In genomic region chr3:188956839-188957489, GRCh38 we compare ENCODE assay signal across 9 cellular contexts.
DNase-seq lines count a peak whose midpoint lies in the region; ATAC-seq, FAIRE-seq and TF ChIP-seq lines count a peak whose summit lies in the region.
"Had no signal": no experiment of that assay in that cellular context is flagged by ENCODE, and none has a peak within 500 bp of the region (broad histone marks: within the 10 kb centered on the region; RNA-seq: fewer than 3 reads in every experiment).

No MANE protein-coding gene starts in this region.

- H3K4me3 ChIP-seq in GM12878 = no peak overlapping the region

- CTCF ChIA-PET in GM10248 (lab: Yijun Ruan, JAX) = interaction anchor here (0.8 to 18.6 kb wide), 12 partner anchors 12 to 1240 kb away, joined by 3 to 530 read pairs (median 4); partner anchors contain the start of gene BCL6
- CTCF ChIA-PET in GM12878 (lab: Yijun Ruan, JAX) = interaction anchor here (0.7 to 13.8 kb wide), 7 partner anchors 13 to 1220 kb away, joined by 3 to 437 read pairs (median 30); partner anchors contain the start of gene BCL6

- POLR2A ChIA-PET in GM10248 (lab: Yijun Ruan, JAX) (no interaction called here), GM12878 (lab: Charles Lee) (no interaction called here)

- H3K27me3 Mint-ChIP-seq in type B pancreatic cell = peaks cover 3% of the 10 kb centered on the region

- H4K20me1 ChIP-seq in GM12878 (ENCODE audit: control insufficient read depth, insufficient read depth) = no peaks in the 10 kb centered on the region

- no peaks in the 10 kb centered on the region for H3K4me1 Mint-ChIP-seq in type B pancreatic cell (ENCODE audit: unreplicated experiment)

- RAD21 ChIA-PET in GM12878 (lab: Charles Lee; ENCODE audit: unreplicated experiment) = interaction anchor here (1.1 to 5.6 kb wide), 3 partner anchors 1211 to 1219 kb away, joined by 4 to 130 read pairs (median 9); partner anchors contain the start of gene BCL6

- DNase-seq in ACHN (peak; percentile 63), GM10248 (ENCODE audit: extremely low spot score) (no peak), NCI-H2196 (lab: John Stamatoyannopoulos, UW; ENCODE audit: unreplicated experiment) (peak; percentile 80), GM12878 (ENCODE audit: low read depth, low spot score) (no peak), iris pigment epithelial cell (ENCODE audit: low read depth) (peak; percentile 76), type B pancreatic cell (ENCODE audit: extremely low spot score, unreplicated experiment) (no peak)

- no peaks in the 10 kb centered on the region for H3K36me3 Mint-ChIP-seq in type B pancreatic cell

- TF ChIP-seq CTCF in GM10248 (IDR thresholded peaks at IDR 0.05; ENCODE audit: control extremely low read depth, extremely low read depth, low read depth, missing control alignments) = peak; percentile 70
- peak; percentile 42 to 58 (median 48) for TF ChIP-seq CTCF in GM12878 (IDR thresholded peaks at IDR 0.05 in 2 of 3, conservative IDR thresholded peaks at IDR 0.05 in 1 of 3; ENCODE audit: control insufficient read depth in 2 of 3, extremely low read depth in 1 of 3, insufficient read depth in 1 of 3, low read depth in 3 of 3, low read length in 3 of 3)
- peak; percentile 89 for TF ChIP-seq CTCF in type B pancreatic cell (conservative IDR thresholded peaks at IDR 0.05)

- in situ Hi-C loops in ACHN (cut with HindIII; ENCODE audit: low pct_ligation_motif_present, low pct_unique_long_range_greater_than_20kb, low sequenced_read_pairs) = loop anchor here (5.0 kb wide), 1 partner anchor 1215 kb away; no protein-coding TSS in a partner anchor
- in situ Hi-C loops in GM12878 (cut with MboI) = no loop called here

- no peak for FAIRE-seq in GM12878 (lab: Jason Lieb, UNC)
- FAIRE-seq: colon had no signal

- H3K9me3 ChIP-seq in GM12878 (replicated peaks; ENCODE audit: control insufficient read depth, insufficient read depth, low read length) = no peaks in the 10 kb centered on the region

- peaks cover 0 to 2% of the 10 kb centered on the region in 2 experiments; a peak in 1 of 4 replicates for H3K27me3 ChIP-seq in GM12878 (replicated peaks in 1 of 2; ENCODE audit: control insufficient read depth in 2 of 2, insufficient read depth in 2 of 2, low read length in 1 of 2)

- no peak overlapping the region for H3K9ac ChIP-seq in GM12878 (ENCODE audit: control insufficient read depth, insufficient read depth, low read length)

- no peak overlapping the region for H3K4me2 ChIP-seq in GM12878 (ENCODE audit: control insufficient read depth, insufficient read depth)

- H3K9me3 Mint-ChIP-seq in type B pancreatic cell = no peaks in the 10 kb centered on the region

- 8% methylated on average over 8 of the region's 8 CpGs for WGBS in GM12878 (ENCODE audit: insufficient coverage, insufficient replicate concordance, low lambda C conversion rate, missing lambda C conversion rate)

- no peak overlapping the region for H3K27ac Mint-ChIP-seq in type B pancreatic cell

- H3K79me2 ChIP-seq in GM12878 (ENCODE audit: control insufficient read depth, insufficient read depth, low read length) = no peaks in the 10 kb centered on the region

- no peak for TF ChIP-seq POLR2A in GM12878 (IDR thresholded peaks at IDR 0.05; ENCODE audit: low read depth, low read length)

- intact Hi-C loops in GM12878 (cut with micrococcal nuclease; ENCODE audit: unreplicated experiment) = loop anchor here (10.0 kb wide), 2 partner anchors 188 to 892 kb away; no protein-coding TSS in a partner anchor

- peak; percentile 57 for TF ChIP-seq RAD21 in GM12878 (IDR thresholded peaks at IDR 0.05; ENCODE audit: insufficient read depth, low read depth, low read length)

- no peak for TF ChIP-seq EP300 in GM12878 (IDR thresholded peaks at IDR 0.05; ENCODE audit: borderline replicate concordance in 1 of 2, control insufficient read depth in 1 of 2, low read depth in 2 of 2, low read length in 2 of 2)

- SMC1A ChIA-PET in GM12878 (lab: Charles Lee; ENCODE audit: uncharacterized antibody, unreplicated experiment) = interaction anchor here (1.9 to 7.2 kb wide), 2 partner anchors 1217 to 1222 kb away, joined by 4 to 118 read pairs; no protein-coding TSS in a partner anchor

- BruUV-seq in GM12878 (replicated peaks; lab: Mats Ljungman, UMichigan) = no TSS peak

- ATAC-seq in GM12878 (no peak), GM21381 (IDR thresholded peaks at IDR 0.05; ENCODE audit: unreplicated experiment) (no peak), HG02798 (IDR thresholded peaks at IDR 0.05; ENCODE audit: poor library complexity, unreplicated experiment) (no peak)

- H2AFZ ChIP-seq in GM12878 (ENCODE audit: control insufficient read depth, low read depth, low read length) = no peak overlapping the region

- H3K27ac ChIP-seq in GM12878 (ENCODE audit: control insufficient read depth, insufficient read depth) = no peak overlapping the region

- H3K4me1 ChIP-seq in GM12878 (ENCODE audit: control insufficient read depth, insufficient read depth, low read length) = no peaks in the 10 kb centered on the region

- H3K36me3 ChIP-seq in GM12878 (ENCODE audit: control insufficient read depth in 2 of 2, insufficient read depth in 2 of 2, low read length in 1 of 2) = no peaks in the 10 kb centered on the region

- no peak overlapping the region for H3K4me3 Mint-ChIP-seq in type B pancreatic cell

TF ChIP-seq in GM12878, 131 proteins besides CTCF, POLR2A, EP300 and RAD21:
- TF ChIP-seq SMC3 (IDR thresholded peaks at IDR 0.05; ENCODE audit: borderline replicate concordance, low read length) = peak; percentile 55; the same call in 1 of the 2 replicates
- TF ChIP-seq SMAD1 (IDR thresholded peaks at IDR 0.05; ENCODE audit: low read depth, partially characterized antibody) = no peak

Comparison
In these comparisons a context has a peak if more than half of its experiments do, and no peak if none do; other contexts are left out.
1. DNase-seq: peak in ACHN (single experiment), NCI-H2196 (single experiment) and iris pigment epithelial cell (single experiment); none in GM10248 (single experiment), GM12878 (single experiment) and type B pancreatic cell (single experiment).
2. Peak in every context shown above with its lines, with median percentiles within 50 percentile points of each other: CTCF ChIP-seq.